ENCODE assay signal across 27 cellular contexts in genomic region chr19:5224480-5224879, GRCh38.
"Had no signal": no experiment of that assay in that cellular context is flagged by ENCODE, and none has a peak within 500 bp of the region (broad histone marks: within the 10 kb centered on the region; RNA-seq: fewer than 3 reads in every experiment).

No MANE protein-coding gene starts in this region.

- FAIRE-seq: endometrium, frontal cortex, kidney had no signal

- H3K9me3 ChIP-seq: heart left ventricle, mucosa of descending colon, right lobe of liver, stomach, thyroid gland, vagina had no signal

- H3K27ac Mint-ChIP-seq: mesothelial cell of epicardium; natural killer cell treated with Interleukin-12 subunit alpha and Interleukin-12 subunit beta and Interleukin-15 and Interleukin-18, amount 100 ng/mL, for 72 hours had no signal

- H3K79me2 ChIP-seq: hepatocyte had no signal

- H3K4me1 ChIP-seq: right lobe of liver, thyroid gland, vagina had no signal

- H3K9me3 Mint-ChIP-seq: mesothelial cell of epicardium; naive B cell; natural killer cell treated with Interleukin-12 subunit alpha and Interleukin-12 subunit beta and Interleukin-15 and Interleukin-18, amount 100 ng/mL, for 72 hours; neural crest cell had no signal

- H2AFZ ChIP-seq: hepatocyte had no signal

- H3K4me3 ChIP-seq: coronary artery, heart left ventricle, hepatocyte, mucosa of descending colon, right lobe of liver, smooth muscle cell, stomach, thyroid gland, vagina had no signal

- H3K27me3 ChIP-seq: hepatocyte, right lobe of liver, thyroid gland, vagina had no signal

- H3K4me1 Mint-ChIP-seq: mesothelial cell of epicardium, neural crest cell had no signal

- H3K36me3 ChIP-seq: right lobe of liver had no signal

- H3K4me2 ChIP-seq: hepatocyte, smooth muscle cell had no signal

- ATAC-seq: heart left ventricle; left lobe of liver; mucosa of descending colon; natural killer cell treated with Interleukin-12 subunit alpha and Interleukin-12 subunit beta and Interleukin-15 and Interleukin-18, amount 100 ng/mL, for 72 hours; right lobe of liver had no signal

- H3K36me3 Mint-ChIP-seq: naive B cell; natural killer cell treated with Interleukin-12 subunit alpha and Interleukin-12 subunit beta and Interleukin-15 and Interleukin-18, amount 100 ng/mL, for 72 hours had no signal

- H3K4me3 Mint-ChIP-seq: mesothelial cell of epicardium; natural killer cell treated with Interleukin-12 subunit alpha and Interleukin-12 subunit beta and Interleukin-15 and Interleukin-18, amount 100 ng/mL, for 72 hours; neural crest cell had no signal

- H3K27ac ChIP-seq: coronary artery, heart left ventricle, hepatocyte, right lobe of liver, stomach, thyroid gland, vagina had no signal

- DNase-seq: dermis blood vessel endothelial cell; effector memory CD4-positive, alpha-beta T cell; heart left ventricle; kidney; mesenchymal stem cell; naive B cell; nucleus accumbens; right lobe of liver; stimulated activated CD4-positive, alpha-beta T cell treated with anti-CD3 and anti-CD28 coated beads, Interleukin-12 subunit alpha, Interleukin-12 subunit beta, amount 100 ng/mL, for 4 hours; stimulated activated CD4-positive, alpha-beta T cell treated with anti-CD3 and anti-CD28 coated beads, Interleukin-1b, Interleukin-23, amount 100 ng/mL, for 48 hours; stimulated activated CD4-positive, alpha-beta T cell treated with anti-CD3 and anti-CD28 coated beads, Interleukin-4, amount 100 ng/mL, for 1 hour; stimulated activated CD8-positive, alpha-beta memory T cell treated with anti-CD3 and anti-CD28 coated beads, Interleukin-4, amount 100 ng/mL, for 48 hours; stimulated activated naive CD4-positive, alpha-beta T cell treated with Interleukin-2 at 50 U/mL for 16 hours; stomach; thyroid gland; trophoblast cell had no signal
